28 cellular contexts compared by ENCODE assay signal in the genomic region with DNA sequence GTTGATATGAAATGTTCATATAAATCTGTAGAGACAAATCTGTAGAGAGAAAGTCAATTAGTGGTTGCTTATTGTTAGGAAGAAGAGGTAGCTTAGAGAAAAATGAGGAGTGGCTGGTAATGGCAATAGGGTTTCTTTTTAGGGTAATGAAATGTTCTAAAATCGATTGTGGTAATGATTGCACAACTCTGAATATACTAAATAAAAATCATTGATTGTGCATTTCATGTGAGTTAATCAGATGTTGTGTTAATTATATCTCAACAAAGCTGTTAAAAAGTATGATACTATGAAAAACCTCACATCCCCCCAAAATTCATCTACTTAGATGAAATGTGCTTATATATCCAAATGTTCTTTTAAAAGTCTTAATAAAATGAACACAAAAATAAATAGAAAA.
"Had no signal": no experiment of that assay in that cellular context is flagged by ENCODE, and none has a peak within 500 bp of the region (broad histone marks: within the 10 kb centered on the region; RNA-seq: fewer than 3 reads in every experiment).

No MANE protein-coding gene starts in this region.

- H3K27ac Mint-ChIP-seq: dendritic cell treated with granulocyte-macrophage colony-stimulating factor and Interleukin-4, amounts not matched to agents 40 ng/mL and 50 ng/mL, for 4 days; effector memory CD8-positive, alpha-beta T cell; endodermal cell had no signal

- H3K4me2 ChIP-seq: hepatocyte had no signal

- H3K4me1 ChIP-seq: colonic mucosa, foreskin keratinocyte had no signal

- H3K4me3 ChIP-seq: colonic mucosa, coronary artery, dorsolateral prefrontal cortex, esophagus muscularis mucosa, esophagus squamous epithelium, gastrocnemius medialis, gastroesophageal sphincter, heart left ventricle, heart right ventricle, hepatocyte had no signal

- H3K79me2 ChIP-seq: hepatocyte had no signal

- H3K27me3 ChIP-seq: colonic mucosa, hepatocyte had no signal

- FAIRE-seq: endometrium, endothelial cell of umbilical vein, frontal cortex had no signal

- H2AFZ ChIP-seq: hepatocyte had no signal

- H3K4me3 Mint-ChIP-seq: dendritic cell treated with granulocyte-macrophage colony-stimulating factor and Interleukin-4, amounts not matched to agents 40 ng/mL and 50 ng/mL, for 4 days; effector memory CD8-positive, alpha-beta T cell; endodermal cell had no signal

- H3K9me3 ChIP-seq: colonic mucosa, esophagus muscularis mucosa, esophagus squamous epithelium, gastrocnemius medialis, gastroesophageal sphincter, heart left ventricle had no signal

- H3K27ac ChIP-seq: colonic mucosa, coronary artery, dorsolateral prefrontal cortex, epithelial cell of prostate, esophagus muscularis mucosa, esophagus squamous epithelium, foreskin keratinocyte, gastrocnemius medialis, gastroesophageal sphincter, heart left ventricle, heart right ventricle, hepatocyte had no signal

- DNase-seq: colonic mucosa; cortex of kidney; dermis blood vessel endothelial cell; dorsolateral prefrontal cortex; effector CD4-positive, alpha-beta T cell; effector CD8-positive, alpha-beta T cell; effector memory CD4-positive, alpha-beta T cell; effector memory CD8-positive, alpha-beta T cell; endodermal cell; erythroblast; esophagus squamous epithelium; foreskin keratinocyte; foreskin melanocyte; gastrocnemius medialis; glutamatergic neuron; head of caudate nucleus; heart left ventricle; heart right ventricle had no signal

- ATAC-seq: effector memory CD8-positive, alpha-beta T cell; esophagus mucosa; foreskin keratinocyte; gastrocnemius medialis; gastroesophageal sphincter; heart left ventricle; heart right ventricle had no signal

- H3K9me3 Mint-ChIP-seq: dendritic cell treated with granulocyte-macrophage colony-stimulating factor and Interleukin-4, amounts not matched to agents 40 ng/mL and 50 ng/mL, for 4 days; effector memory CD8-positive, alpha-beta T cell; endodermal cell had no signal

- H3K36me3 ChIP-seq: colonic mucosa, esophagus muscularis mucosa, esophagus squamous epithelium, gastrocnemius medialis, gastroesophageal sphincter, heart left ventricle, heart right ventricle had no signal
